1 cellular context compared by ENCODE assay signal in genomic region chr3:14262212-14262611, GRCh38.
TF ChIP-seq lines count a peak whose summit lies in the region.

No MANE protein-coding gene starts in this region.

TF ChIP-seq in K562, 482 proteins besides CTCF, POLR2A, EP300 and RAD21 (continued from another document):
- TF ChIP-seq, protein P1, sequence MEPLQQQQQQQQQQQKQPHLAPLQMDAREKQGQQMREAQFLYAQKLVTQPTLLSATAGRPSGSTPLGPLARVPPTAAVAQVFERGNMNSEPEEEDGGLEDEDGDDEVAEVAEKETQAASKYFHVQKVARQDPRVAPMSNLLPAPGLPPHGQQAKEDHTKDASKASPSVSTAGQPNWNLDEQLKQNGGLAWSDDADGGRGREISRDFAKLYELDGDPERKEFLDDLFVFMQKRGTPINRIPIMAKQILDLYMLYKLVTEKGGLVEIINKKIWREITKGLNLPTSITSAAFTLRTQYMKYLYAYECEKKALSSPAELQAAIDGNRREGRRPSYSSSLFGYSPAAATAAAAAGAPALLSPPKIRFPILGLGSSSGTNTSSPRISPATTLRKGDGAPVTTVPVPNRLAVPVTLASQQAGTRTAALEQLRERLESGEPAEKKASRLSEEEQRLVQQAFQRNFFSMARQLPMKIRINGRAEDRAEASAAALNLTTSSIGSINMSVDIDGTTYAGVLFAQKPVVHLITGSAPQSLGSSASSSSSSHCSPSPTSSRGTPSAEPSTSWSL (CRISPR knock-in tag; IDR thresholded peaks at IDR 0.05; ENCODE audit: borderline replicate concordance): no peak
- peak; percentile 46 for TF ChIP-seq TCF3 (CRISPR knock-in tag; IDR thresholded peaks at IDR 0.05)
- 0 out of 4 replicates have a peak, but pooled peaks of 1 of the 2 experiments have one; percentile 21 for TF ChIP-seq HDAC1 (IDR thresholded peaks at IDR 0.05)
- TF ChIP-seq HDAC2 (IDR thresholded peaks at IDR 0.05): no peak
- TF ChIP-seq TAL1 (IDR thresholded peaks at IDR 0.05): peak; percentile 26; the same call in 1 of the 2 replicates
- TF ChIP-seq, protein P2, sequence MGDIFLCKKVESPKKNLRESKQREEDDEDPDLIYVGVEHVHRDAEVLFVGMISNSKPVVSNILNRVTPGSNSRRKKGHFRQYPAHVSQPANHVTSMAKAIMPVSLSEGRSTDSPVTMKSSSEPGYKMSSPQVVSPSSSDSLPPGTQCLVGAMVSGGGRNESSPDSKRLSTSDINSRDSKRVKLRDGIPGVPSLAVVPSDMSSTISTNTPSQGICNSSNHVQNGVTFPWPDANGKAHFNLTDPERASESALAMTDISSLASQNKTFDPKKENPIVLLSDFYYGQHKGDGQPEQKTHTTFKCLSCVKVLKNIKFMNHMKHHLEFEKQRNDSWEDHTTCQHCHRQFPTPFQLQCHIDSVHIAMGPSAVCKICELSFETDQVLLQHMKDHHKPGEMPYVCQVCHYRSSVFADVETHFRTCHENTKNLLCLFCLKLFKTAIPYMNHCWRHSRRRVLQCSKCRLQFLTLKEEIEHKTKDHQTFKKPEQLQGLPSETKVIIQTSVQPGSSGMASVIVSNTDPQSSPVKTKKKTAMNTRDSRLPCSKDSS (IDR thresholded peaks at IDR 0.05; ENCODE audit: low read depth, partially characterized antibody): no peak
- TF ChIP-seq CBX2 (IDR thresholded peaks at IDR 0.05; ENCODE audit: insufficient read depth, low read length, poor library complexity, severe bottlenecking): no peak
- TF ChIP-seq ZNF507 (tag; conservative IDR thresholded peaks at IDR 0.05): no peak
- TF ChIP-seq TSC22D4 (tag; IDR thresholded peaks at IDR 0.05): no peak
- no peak for TF ChIP-seq CHD1 (IDR thresholded peaks at IDR 0.05; ENCODE audit: low read length)
- peak; percentile 93 for TF ChIP-seq CEBPB (tag; IDR thresholded peaks at IDR 0.05)
- TF ChIP-seq HNRNPH1 (optimal IDR thresholded peaks at IDR 0.05; ENCODE audit: low read depth, low read length): no peak
- TF ChIP-seq COPS2 (conservative IDR thresholded peaks at IDR 0.05): no peak
- no peak; the same call in 1 of the 2 replicates for TF ChIP-seq NR2C1 (IDR thresholded peaks at IDR 0.05)
- TF ChIP-seq NR2C1 (tag; IDR thresholded peaks at IDR 0.05): peak; percentile 34; the same call in 1 of the 2 replicates
- TF ChIP-seq TEAD4 (IDR thresholded peaks at IDR 0.05; ENCODE audit: low read length): peak; percentile 41; the same call in 1 of the 2 replicates
- no peak for TF ChIP-seq TEAD4 (CRISPR knock-in tag; IDR thresholded peaks at IDR 0.05; ENCODE audit: borderline replicate concordance)
- TF ChIP-seq HSF4 (CRISPR knock-in tag; IDR thresholded peaks at IDR 0.05; ENCODE audit: borderline replicate concordance): no peak
- TF ChIP-seq TBL1XR1 (IDR thresholded peaks at IDR 0.05; ENCODE audit: low read length in 2 of 2): 0 out of 4 replicates have a peak, but pooled peaks of 1 of the 2 experiments have one; percentile 5
- TF ChIP-seq, protein P3, sequence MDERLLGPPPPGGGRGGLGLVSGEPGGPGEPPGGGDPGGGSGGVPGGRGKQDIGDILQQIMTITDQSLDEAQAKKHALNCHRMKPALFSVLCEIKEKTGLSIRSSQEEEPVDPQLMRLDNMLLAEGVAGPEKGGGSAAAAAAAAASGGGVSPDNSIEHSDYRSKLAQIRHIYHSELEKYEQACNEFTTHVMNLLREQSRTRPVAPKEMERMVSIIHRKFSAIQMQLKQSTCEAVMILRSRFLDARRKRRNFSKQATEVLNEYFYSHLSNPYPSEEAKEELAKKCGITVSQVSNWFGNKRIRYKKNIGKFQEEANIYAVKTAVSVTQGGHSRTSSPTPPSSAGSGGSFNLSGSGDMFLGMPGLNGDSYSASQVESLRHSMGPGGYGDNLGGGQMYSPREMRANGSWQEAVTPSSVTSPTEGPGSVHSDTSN (CRISPR knock-in tag; IDR thresholded peaks at IDR 0.05; ENCODE audit: low read depth): no peak
- TF ChIP-seq, protein P3 (tag; conservative IDR thresholded peaks at IDR 0.05; ENCODE audit: low read depth): peak; percentile 95
- TF ChIP-seq SREBF1 (IDR thresholded peaks at IDR 0.05; ENCODE audit: borderline replicate concordance, low read depth, low read length): no peak
- TF ChIP-seq CBFA2T3 (IDR thresholded peaks at IDR 0.05): peak; percentile 74
- no peak for TF ChIP-seq PTBP1 (IDR thresholded peaks at IDR 0.05; ENCODE audit: low read depth, low read length)
- TF ChIP-seq BCL6 (CRISPR knock-in tag; IDR thresholded peaks at IDR 0.05): no peak
- TF ChIP-seq KDM1A (IDR thresholded peaks at IDR 0.05): peak; percentile 49 to 72; a peak in 3 of 4 replicates
- TF ChIP-seq DACH1 (IDR thresholded peaks at IDR 0.05; ENCODE audit: partially characterized antibody): peak; percentile 41
- peak; percentile 19; the same call in 1 of the 2 replicates for TF ChIP-seq BHLHE40 (IDR thresholded peaks at IDR 0.05; ENCODE audit: low read length)
- TF ChIP-seq TRIM24 (IDR thresholded peaks at IDR 0.05): peak in 1 of 2 experiments; percentile 40; a peak in 1 of 4 replicates
- TF ChIP-seq NRF1 (conservative IDR thresholded peaks at IDR 0.05 in 1 of 2, IDR thresholded peaks at IDR 0.05 in 1 of 2): 0 out of 4 replicates have a peak, but pooled peaks of 1 of the 2 experiments have one; percentile 12
- TF ChIP-seq KLF16 (IDR thresholded peaks at IDR 0.05): peak; percentile 65
- TF ChIP-seq NCOA1 (IDR thresholded peaks at IDR 0.05; ENCODE audit: low read depth): no peak
- peak; percentile 87 for TF ChIP-seq PKNOX1 (IDR thresholded peaks at IDR 0.05)
- no peak for TF ChIP-seq HMG20B (CRISPR knock-in tag; IDR thresholded peaks at IDR 0.05)
- peak; percentile 72; the same call in 1 of the 2 replicates for TF ChIP-seq CEBPG (CRISPR knock-in tag; IDR thresholded peaks at IDR 0.05)
- peak; percentile 46 to 83; a peak in 3 of 4 replicates for TF ChIP-seq CEBPG (tag; conservative IDR thresholded peaks at IDR 0.05 in 1 of 2, IDR thresholded peaks at IDR 0.05 in 1 of 2)
- TF ChIP-seq MEIS2 (IDR thresholded peaks at IDR 0.05; ENCODE audit: partially characterized antibody): peak; percentile 98
- TF ChIP-seq C11orf30 (IDR thresholded peaks at IDR 0.05; ENCODE audit: low read depth): no peak
- no peak for TF ChIP-seq SAP30 (IDR thresholded peaks at IDR 0.05; ENCODE audit: borderline replicate concordance, insufficient read depth, low read depth, low read length, poor library complexity, severe bottlenecking)
- TF ChIP-seq RNF2 (IDR thresholded peaks at IDR 0.05): peak; percentile 56; the same call in 1 of the 2 replicates
- TF ChIP-seq ARID1B (IDR thresholded peaks at IDR 0.05): peak; percentile 38; the same call in 1 of the 2 replicates
- 0 out of 4 replicates have a peak, but pooled peaks of 1 of the 2 experiments have one; percentile 64 for TF ChIP-seq TEAD1 (CRISPR knock-in tag; IDR thresholded peaks at IDR 0.05)
- TF ChIP-seq CBFA2T2 (conservative IDR thresholded peaks at IDR 0.05): peak; percentile 35; the same call in 1 of the 2 replicates
- peak; percentile 65; the same call in 1 of the 2 replicates for TF ChIP-seq CTBP1 (IDR thresholded peaks at IDR 0.05; ENCODE audit: borderline replicate concordance)
- 0 out of 2 replicates have a peak, but pooled peaks have one; percentile 38 for TF ChIP-seq ZNF165 (CRISPR knock-in tag; IDR thresholded peaks at IDR 0.05; ENCODE audit: borderline replicate concordance)
- TF ChIP-seq RCOR1 (IDR thresholded peaks at IDR 0.05; ENCODE audit: borderline replicate concordance in 1 of 2, low read depth in 2 of 2, low read length in 2 of 2): peak in 1 of 2 experiments; percentile 79; a peak in 2 of 4 replicates
